Comparison of ENCODE assay signal across 8 cellular contexts in genomic region chr3:179898024-179898423, GRCh38.
DNase-seq lines count a peak whose midpoint lies in the region; ATAC-seq and TF ChIP-seq lines count a peak whose summit lies in the region.

No MANE protein-coding gene starts in this region.

- H3K4me1 ChIP-seq in aorta (ENCODE audit: control insufficient read depth in 1 of 2, insufficient read depth in 2 of 2, low read length in 2 of 2) = no peaks in the 10 kb centered on the region

- H3K4me3 ChIP-seq in aorta (ENCODE audit: low read length in 2 of 2) = no peak overlapping the region

- no peaks in the 10 kb centered on the region for H3K36me3 ChIP-seq in aorta (ENCODE audit: control insufficient read depth in 1 of 2, insufficient read depth in 2 of 2, low read length in 1 of 2)

- H3K27ac ChIP-seq in aorta (ENCODE audit: low read depth in 1 of 2, low read length in 2 of 2) = no peak overlapping the region

- 4 to 9% methylated on average over 2 of the region's 2 CpGs for WGBS in aorta, 2 donors

- no peaks in the 10 kb centered on the region for H3K9me3 ChIP-seq in aorta (ENCODE audit: control insufficient read depth, low read length)

- H3K27me3 ChIP-seq in aorta (ENCODE audit: control insufficient read depth in 1 of 2, insufficient read depth in 2 of 2, low read length in 1 of 2) = no peaks in the 10 kb centered on the region

- ATAC-seq in GM21526 (IDR thresholded peaks at IDR 0.05; ENCODE audit: low FRiP score, unreplicated experiment) (peak; percentile 98), SK-N-SH treated with all-trans-retinoic acid at 6 μM for 48 hours (peak; percentile 67; the same call in 2 of the 3 replicates), aorta (ENCODE audit: low FRiP score) (no peak)

- in situ Hi-C loops in G401 (cut with HindIII; ENCODE audit: low sequenced_read_pairs) = no loop called here

- peak; percentile 82 for DNase-seq in ELR (ENCODE audit: low read depth)
- peak; percentile 45 for DNase-seq in HS-5 (ENCODE audit: low read depth)
- peak; percentile 33 for DNase-seq in iPS DF 4.7 (ENCODE audit: extremely low read depth, low spot score)
- DNase-seq in 8988T = no peak
- no peak for DNase-seq in G401 (ENCODE audit: low spot score)
- no peak for DNase-seq in aorta

- intact Hi-C loops in aorta (cut with DNase I) = no loop called here

TF ChIP-seq in SK-N-SH treated with all-trans-retinoic acid at 6 μM for 48 hours, 23 proteins besides CTCF, POLR2A, EP300 and RAD21:
- TF ChIP-seq TSHZ2 (CRISPR knock-in tag; IDR thresholded peaks at IDR 0.05) (no peak), CREB5 (CRISPR knock-in tag; IDR thresholded peaks at IDR 0.05; ENCODE audit: low read depth) (no peak), POU6F1 (CRISPR knock-in tag; IDR thresholded peaks at IDR 0.05; ENCODE audit: borderline replicate concordance, low read depth) (no peak), ZC3H10 (CRISPR knock-in tag; IDR thresholded peaks at IDR 0.05) (no peak), CSRNP3 (CRISPR knock-in tag; IDR thresholded peaks at IDR 0.05) (no peak)

Comparison
In these comparisons a context has a peak if more than half of its experiments do, and no peak if none do; other contexts are left out.
1. DNase-seq: peak in ELR (single experiment), HS-5 (single experiment) and iPS DF 4.7 (single experiment); none in 8988T (single experiment), G401 (single experiment) and aorta (0 of 2).